19 cellular contexts compared by ENCODE assay signal in genomic region chr9:95305770-95306492, GRCh38. TPM values are rescaled to one million over a fixed set of nuclear protein-coding genes. Genes with fewer than 3 reads are reported as not detected.
DNase-seq lines count a peak whose midpoint lies in the region; ATAC-seq, FAIRE-seq and TF ChIP-seq lines count a peak whose summit lies in the region.
"Had no signal": no experiment of that assay in that cellular context is flagged by ENCODE, and none has a peak within 500 bp of the region (broad histone marks: within the 10 kb centered on the region; RNA-seq: fewer than 3 reads in every experiment).

No MANE protein-coding gene starts in this region.

- H3K9me3 ChIP-seq in PC-3 (ENCODE audit: low read length) (no peaks in the 10 kb centered on the region), neuron (ENCODE audit: low read length) (no peaks in the 10 kb centered on the region)

- ATAC-seq in PC-3 (peak; percentile 79), HG03432 (IDR thresholded peaks at IDR 0.05; ENCODE audit: unreplicated experiment) (no peak)
- ATAC-seq: effector memory CD8-positive, alpha-beta T cell; sciatic nerve had no signal

- H2AFZ ChIP-seq in PC-3 (ENCODE audit: low read length) (no peak overlapping the region), neuron (ENCODE audit: low read depth, low read length) (peak overlapping the region; percentile 13)

- H3K27me3 ChIP-seq in PC-3 (ENCODE audit: low read length) = no peaks in the 10 kb centered on the region
- H3K27me3 ChIP-seq in neuron (ENCODE audit: insufficient read depth, low read length) = no peaks in the 10 kb centered on the region
- H3K27me3 ChIP-seq in dorsolateral prefrontal cortex = no peaks in the 10 kb centered on the region
- H3K27me3 ChIP-seq: cardiac muscle cell had no signal

- peak overlapping the region; percentile 55 for H3K4me2 ChIP-seq in PC-3 (ENCODE audit: low read length)

- H3K4me1 ChIP-seq in PC-3 (ENCODE audit: insufficient read depth, low read length) (peaks cover 25% of the 10 kb centered on the region), neuron (ENCODE audit: insufficient read depth, low read length) (peaks cover 17% of the 10 kb centered on the region)

- FAIRE-seq in D721Med (lab: Jason Lieb, UNC) = no peak
- FAIRE-seq: H1 had no signal

- H3K9me2 ChIP-seq in PC-3 (replicated peaks; ENCODE audit: low read length) = no peaks in the 10 kb centered on the region

- peak overlapping the region; percentile 60 for H3K27ac ChIP-seq in PC-3 (ENCODE audit: low read length)
- H3K27ac ChIP-seq in dorsolateral prefrontal cortex = no peak overlapping the region
- H3K27ac ChIP-seq: cardiac muscle cell had no signal

- H3K9ac ChIP-seq in PC-3 (ENCODE audit: low read length) = no peak overlapping the region

- POLR2A ChIA-PET in PC-3 (lab: Charles Lee; ENCODE audit: unreplicated experiment) = no interaction called here

- H3K4me3 ChIP-seq in PC-3 (ENCODE audit: low read length) (peak overlapping the region; percentile 51), neuron (ENCODE audit: low read length) (no peak overlapping the region), dorsolateral prefrontal cortex (no peak overlapping the region)
- H3K4me3 ChIP-seq: cardiac muscle cell had no signal

- no TSS peak for BruUV-seq in PC-3 (replicated peaks; lab: Mats Ljungman, UMichigan)

- intact Hi-C loops in PC-3 (cut with micrococcal nuclease) = loop anchor here (5.0 kb wide), 1 partner anchor 39 kb away; no protein-coding TSS in a partner anchor
- intact Hi-C loops in dorsolateral prefrontal cortex (cut with DNase I) = no loop called here

- TF ChIP-seq CTCF in PC-3 (conservative IDR thresholded peaks at IDR 0.05; ENCODE audit: low read depth, low read length) (no peak), dorsolateral prefrontal cortex (IDR thresholded peaks at IDR 0.05 in 54 of 56, conservative IDR thresholded peaks at IDR 0.05 in 2 of 56; ENCODE audit: low read depth in 1 of 56, partially characterized antibody in 56 of 56) (no peak), D721Med (IDR thresholded peaks at IDR 0.05; ENCODE audit: insufficient read depth, missing control alignments) (no peak)

- H3F3A ChIP-seq in PC-3 (ENCODE audit: low read length, unreplicated experiment) = no peaks in the 10 kb centered on the region

- H3K36me3 ChIP-seq in PC-3 (ENCODE audit: low read depth, low read length) (no peaks in the 10 kb centered on the region), neuron (ENCODE audit: insufficient read depth, low read length) (no peaks in the 10 kb centered on the region)
- H3K36me3 ChIP-seq: cardiac muscle cell had no signal

- H3K79me2 ChIP-seq in PC-3 (ENCODE audit: low read length) = peaks cover 60% of the 10 kb centered on the region

- CTCF ChIA-PET in PC-3 (lab: Charles Lee) = no interaction called here

- DNase-seq in ELR (ENCODE audit: low read depth) = peak; percentile 55
- peak; percentile 63 for DNase-seq in PC-3
- DNase-seq in fibroblast of gingiva (ENCODE audit: low read depth) = peak; percentile 92
- DNase-seq in dorsolateral prefrontal cortex = no peak
- no peak for DNase-seq in D721Med (ENCODE audit: insufficient read length, low spot score)
- DNase-seq in hippocampal formation (lab: John Stamatoyannopoulos, UW) = no peak
- DNase-seq: activated CD4-positive, alpha-beta T cell treated with anti-CD3 and anti-CD28 coated beads for 4 hours; activated T-cell treated with anti-CD3 and anti-CD28 coated beads, Interleukin-2, amount 50 U/mL, for 24 hours; effector memory CD8-positive, alpha-beta T cell; NCI-H1105 treated with DMSO at 0.1 percent for 48 hours; NCI-H2227 treated with DMSO at 0.1 percent for 48 hours; Right ventricle myocardium superior; stimulated activated CD4-positive, alpha-beta T cell treated with anti-CD3 and anti-CD28 coated beads, Interleukin-4, amount 100 ng/mL, for 1 hour; stimulated activated CD8-positive, alpha-beta memory T cell treated with anti-CD3 and anti-CD28 coated beads, Interleukin-4, amount 100 ng/mL, for 48 hours had no signal

- no peaks in the 10 kb centered on the region for H4K20me1 ChIP-seq in PC-3 (ENCODE audit: low read length)

RNA-seq across cellular contexts. Expression of gene FANCC, which starts 11.6 kb away (rescaled TPM):
- total RNA-seq in PC-3 (2014; rRNA removed) (6.0 and 6.9 TPM in 2 replicates), dorsolateral prefrontal cortex (10 to 100 TPM in 29 of 120 experiments, 1 to 10 TPM in 91; 2.8 to 23.5 (median 7.3) TPM)

Comparison
In these comparisons a context has a peak if more than half of its experiments do, and no peak if none do; other contexts are left out.
1. DNase-seq: peak in ELR (single experiment), PC-3 (single experiment) and fibroblast of gingiva (single experiment); none in dorsolateral prefrontal cortex (0 of 10), D721Med (single experiment) and hippocampal formation (0 of 2).